In the genomic region with DNA sequence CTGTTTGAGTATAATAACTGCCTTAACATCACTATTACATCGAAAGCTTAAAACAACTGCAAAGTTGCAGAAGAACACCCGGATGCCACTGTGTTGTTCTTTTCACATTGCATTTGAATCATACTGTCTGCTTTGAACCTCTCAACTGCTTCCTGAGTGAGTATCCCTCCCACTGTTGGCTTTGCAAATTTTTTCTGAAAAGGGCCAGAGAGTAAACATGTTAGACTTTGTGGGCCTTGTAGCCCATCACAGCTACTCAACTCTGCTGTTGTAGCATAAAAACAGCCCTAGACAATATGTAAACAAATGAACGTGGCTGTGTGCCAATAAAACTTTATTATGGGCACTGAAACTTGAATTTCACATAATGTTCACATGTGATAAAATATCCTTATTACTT, we compare ENCODE assay signal across 1 cellular context.
A peak's percentile ranks its signal among the peaks of the same experiment; 100 is the strongest.
TF ChIP-seq lines count a peak whose summit lies in the region.

No MANE protein-coding gene starts in this region.

TF ChIP-seq in HepG2, 621 proteins besides CTCF, POLR2A, EP300 and RAD21 (continued from another document and continues in another):
- TF ChIP-seq, protein P1, sequence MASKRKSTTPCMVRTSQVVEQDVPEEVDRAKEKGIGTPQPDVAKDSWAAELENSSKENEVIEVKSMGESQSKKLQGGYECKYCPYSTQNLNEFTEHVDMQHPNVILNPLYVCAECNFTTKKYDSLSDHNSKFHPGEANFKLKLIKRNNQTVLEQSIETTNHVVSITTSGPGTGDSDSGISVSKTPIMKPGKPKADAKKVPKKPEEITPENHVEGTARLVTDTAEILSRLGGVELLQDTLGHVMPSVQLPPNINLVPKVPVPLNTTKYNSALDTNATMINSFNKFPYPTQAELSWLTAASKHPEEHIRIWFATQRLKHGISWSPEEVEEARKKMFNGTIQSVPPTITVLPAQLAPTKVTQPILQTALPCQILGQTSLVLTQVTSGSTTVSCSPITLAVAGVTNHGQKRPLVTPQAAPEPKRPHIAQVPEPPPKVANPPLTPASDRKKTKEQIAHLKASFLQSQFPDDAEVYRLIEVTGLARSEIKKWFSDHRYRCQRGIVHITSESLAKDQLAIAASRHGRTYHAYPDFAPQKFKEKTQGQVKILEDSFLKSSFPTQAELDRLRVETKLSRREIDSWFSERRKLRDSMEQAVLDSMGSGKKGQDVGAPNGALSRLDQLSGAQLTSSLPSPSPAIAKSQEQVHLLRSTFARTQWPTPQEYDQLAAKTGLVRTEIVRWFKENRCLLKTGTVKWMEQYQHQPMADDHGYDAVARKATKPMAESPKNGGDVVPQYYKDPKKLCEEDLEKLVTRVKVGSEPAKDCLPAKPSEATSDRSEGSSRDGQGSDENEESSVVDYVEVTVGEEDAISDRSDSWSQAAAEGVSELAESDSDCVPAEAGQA (IDR thresholded peaks at IDR 0.05; ENCODE audit: low read depth), result no peak
- TF ChIP-seq, protein P1 (CRISPR knock-in tag; IDR thresholded peaks at IDR 0.05; ENCODE audit: borderline replicate concordance), result no peak
- TF ChIP-seq, protein P2, sequence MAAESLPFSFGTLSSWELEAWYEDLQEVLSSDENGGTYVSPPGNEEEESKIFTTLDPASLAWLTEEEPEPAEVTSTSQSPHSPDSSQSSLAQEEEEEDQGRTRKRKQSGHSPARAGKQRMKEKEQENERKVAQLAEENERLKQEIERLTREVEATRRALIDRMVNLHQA (CRISPR knock-in tag; IDR thresholded peaks at IDR 0.05), result no peak
- peak; percentile 56; the same call in 1 of the 2 replicates for TF ChIP-seq TARDBP (CRISPR knock-in tag; IDR thresholded peaks at IDR 0.05)
- 0 out of 2 replicates have a peak, but pooled peaks have one; percentile 39 for TF ChIP-seq ZFP37 (CRISPR knock-in tag; IDR thresholded peaks at IDR 0.05; ENCODE audit: borderline replicate concordance)
- TF ChIP-seq CBX1 (IDR thresholded peaks at IDR 0.05; ENCODE audit: low read depth), result no peak
- no peak for TF ChIP-seq MTA3 (CRISPR knock-in tag; IDR thresholded peaks at IDR 0.05)
- no peak for TF ChIP-seq ZNF713 (CRISPR knock-in tag; IDR thresholded peaks at IDR 0.05)
- 0 out of 2 replicates have a peak, but pooled peaks have one; percentile 48 for TF ChIP-seq RCOR2 (CRISPR knock-in tag; IDR thresholded peaks at IDR 0.05)
- TF ChIP-seq TAF1 (CRISPR knock-in tag; IDR thresholded peaks at IDR 0.05), result no peak
- TF ChIP-seq, protein P3, sequence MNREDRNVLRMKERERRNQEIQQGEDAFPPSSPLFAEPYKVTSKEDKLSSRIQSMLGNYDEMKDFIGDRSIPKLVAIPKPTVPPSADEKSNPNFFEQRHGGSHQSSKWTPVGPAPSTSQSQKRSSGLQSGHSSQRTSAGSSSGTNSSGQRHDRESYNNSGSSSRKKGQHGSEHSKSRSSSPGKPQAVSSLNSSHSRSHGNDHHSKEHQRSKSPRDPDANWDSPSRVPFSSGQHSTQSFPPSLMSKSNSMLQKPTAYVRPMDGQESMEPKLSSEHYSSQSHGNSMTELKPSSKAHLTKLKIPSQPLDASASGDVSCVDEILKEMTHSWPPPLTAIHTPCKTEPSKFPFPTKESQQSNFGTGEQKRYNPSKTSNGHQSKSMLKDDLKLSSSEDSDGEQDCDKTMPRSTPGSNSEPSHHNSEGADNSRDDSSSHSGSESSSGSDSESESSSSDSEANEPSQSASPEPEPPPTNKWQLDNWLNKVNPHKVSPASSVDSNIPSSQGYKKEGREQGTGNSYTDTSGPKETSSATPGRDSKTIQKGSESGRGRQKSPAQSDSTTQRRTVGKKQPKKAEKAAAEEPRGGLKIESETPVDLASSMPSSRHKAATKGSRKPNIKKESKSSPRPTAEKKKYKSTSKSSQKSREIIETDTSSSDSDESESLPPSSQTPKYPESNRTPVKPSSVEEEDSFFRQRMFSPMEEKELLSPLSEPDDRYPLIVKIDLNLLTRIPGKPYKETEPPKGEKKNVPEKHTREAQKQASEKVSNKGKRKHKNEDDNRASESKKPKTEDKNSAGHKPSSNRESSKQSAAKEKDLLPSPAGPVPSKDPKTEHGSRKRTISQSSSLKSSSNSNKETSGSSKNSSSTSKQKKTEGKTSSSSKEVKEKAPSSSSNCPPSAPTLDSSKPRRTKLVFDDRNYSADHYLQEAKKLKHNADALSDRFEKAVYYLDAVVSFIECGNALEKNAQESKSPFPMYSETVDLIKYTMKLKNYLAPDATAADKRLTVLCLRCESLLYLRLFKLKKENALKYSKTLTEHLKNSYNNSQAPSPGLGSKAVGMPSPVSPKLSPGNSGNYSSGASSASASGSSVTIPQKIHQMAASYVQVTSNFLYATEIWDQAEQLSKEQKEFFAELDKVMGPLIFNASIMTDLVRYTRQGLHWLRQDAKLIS (CRISPR knock-in tag; IDR thresholded peaks at IDR 0.05), result no peak
- peak; percentile 60; the same call in 1 of the 2 replicates for TF ChIP-seq HDAC2 (CRISPR knock-in tag; IDR thresholded peaks at IDR 0.05)
- TF ChIP-seq, protein P4, sequence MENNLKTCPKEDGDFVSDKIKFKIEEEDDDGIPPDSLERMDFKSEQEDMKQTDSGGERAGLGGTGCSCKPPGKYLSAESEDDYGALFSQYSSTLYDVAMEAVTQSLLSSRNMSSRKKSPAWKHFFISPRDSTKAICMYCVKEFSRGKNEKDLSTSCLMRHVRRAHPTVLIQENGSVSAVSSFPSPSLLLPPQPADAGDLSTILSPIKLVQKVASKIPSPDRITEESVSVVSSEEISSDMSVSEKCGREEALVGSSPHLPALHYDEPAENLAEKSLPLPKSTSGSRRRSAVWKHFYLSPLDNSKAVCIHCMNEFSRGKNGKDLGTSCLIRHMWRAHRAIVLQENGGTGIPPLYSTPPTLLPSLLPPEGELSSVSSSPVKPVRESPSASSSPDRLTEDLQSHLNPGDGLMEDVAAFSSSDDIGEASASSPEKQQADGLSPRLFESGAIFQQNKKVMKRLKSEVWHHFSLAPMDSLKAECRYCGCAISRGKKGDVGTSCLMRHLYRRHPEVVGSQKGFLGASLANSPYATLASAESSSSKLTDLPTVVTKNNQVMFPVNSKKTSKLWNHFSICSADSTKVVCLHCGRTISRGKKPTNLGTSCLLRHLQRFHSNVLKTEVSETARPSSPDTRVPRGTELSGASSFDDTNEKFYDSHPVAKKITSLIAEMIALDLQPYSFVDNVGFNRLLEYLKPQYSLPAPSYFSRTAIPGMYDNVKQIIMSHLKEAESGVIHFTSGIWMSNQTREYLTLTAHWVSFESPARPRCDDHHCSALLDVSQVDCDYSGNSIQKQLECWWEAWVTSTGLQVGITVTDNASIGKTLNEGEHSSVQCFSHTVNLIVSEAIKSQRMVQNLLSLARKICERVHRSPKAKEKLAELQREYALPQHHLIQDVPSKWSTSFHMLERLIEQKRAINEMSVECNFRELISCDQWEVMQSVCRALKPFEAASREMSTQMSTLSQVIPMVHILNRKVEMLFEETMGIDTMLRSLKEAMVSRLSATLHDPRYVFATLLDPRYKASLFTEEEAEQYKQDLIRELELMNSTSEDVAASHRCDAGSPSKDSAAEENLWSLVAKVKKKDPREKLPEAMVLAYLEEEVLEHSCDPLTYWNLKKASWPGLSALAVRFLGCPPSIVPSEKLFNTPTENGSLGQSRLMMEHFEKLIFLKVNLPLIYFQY (CRISPR knock-in tag; IDR thresholded peaks at IDR 0.05; ENCODE audit: borderline replicate concordance), result 0 out of 2 replicates have a peak, but pooled peaks have one; percentile 41
- TF ChIP-seq EEA1 (CRISPR knock-in tag; IDR thresholded peaks at IDR 0.05; ENCODE audit: borderline replicate concordance), result no peak
- no peak for TF ChIP-seq ZFP36L2 (CRISPR knock-in tag; IDR thresholded peaks at IDR 0.05)
- TF ChIP-seq ZNF12 (CRISPR knock-in tag; IDR thresholded peaks at IDR 0.05), result 0 out of 2 replicates have a peak, but pooled peaks have one; percentile 65
- peak; percentile 51; the same call in 1 of the 2 replicates for TF ChIP-seq DPF2 (CRISPR knock-in tag; IDR thresholded peaks at IDR 0.05; ENCODE audit: borderline replicate concordance, low read depth)
- TF ChIP-seq, protein P5, sequence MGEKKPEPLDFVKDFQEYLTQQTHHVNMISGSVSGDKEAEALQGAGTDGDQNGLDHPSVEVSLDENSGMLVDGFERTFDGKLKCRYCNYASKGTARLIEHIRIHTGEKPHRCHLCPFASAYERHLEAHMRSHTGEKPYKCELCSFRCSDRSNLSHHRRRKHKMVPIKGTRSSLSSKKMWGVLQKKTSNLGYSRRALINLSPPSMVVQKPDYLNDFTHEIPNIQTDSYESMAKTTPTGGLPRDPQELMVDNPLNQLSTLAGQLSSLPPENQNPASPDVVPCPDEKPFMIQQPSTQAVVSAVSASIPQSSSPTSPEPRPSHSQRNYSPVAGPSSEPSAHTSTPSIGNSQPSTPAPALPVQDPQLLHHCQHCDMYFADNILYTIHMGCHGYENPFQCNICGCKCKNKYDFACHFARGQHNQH (CRISPR knock-in tag; IDR thresholded peaks at IDR 0.05), result peak; percentile 53; the same call in 1 of the 2 replicates
- no peak for TF ChIP-seq NR2F6 (IDR thresholded peaks at IDR 0.05)
- 0 out of 2 replicates have a peak, but pooled peaks have one; percentile 42 for TF ChIP-seq NR2F6 (CRISPR knock-in tag; IDR thresholded peaks at IDR 0.05)
- TF ChIP-seq NR1H2 (CRISPR knock-in tag; IDR thresholded peaks at IDR 0.05; ENCODE audit: borderline replicate concordance, low read depth), result no peak
- TF ChIP-seq CCDC6 (CRISPR knock-in tag; IDR thresholded peaks at IDR 0.05), result no peak
- no peak for TF ChIP-seq IRF2 (CRISPR knock-in tag; IDR thresholded peaks at IDR 0.05)
- no peak for TF ChIP-seq CHD2 (IDR thresholded peaks at IDR 0.05; ENCODE audit: low read depth, low read length)
- TF ChIP-seq ZNF260 (CRISPR knock-in tag; IDR thresholded peaks at IDR 0.05; ENCODE audit: borderline replicate concordance, low read depth), result no peak
- TF ChIP-seq KLF15 (CRISPR knock-in tag; IDR thresholded peaks at IDR 0.05; ENCODE audit: borderline replicate concordance), result no peak
- no peak for TF ChIP-seq NFE2L1 (CRISPR knock-in tag; IDR thresholded peaks at IDR 0.05; ENCODE audit: borderline replicate concordance)
- TF ChIP-seq ZNF572 (CRISPR knock-in tag; IDR thresholded peaks at IDR 0.05), result no peak
- TF ChIP-seq, protein P6, sequence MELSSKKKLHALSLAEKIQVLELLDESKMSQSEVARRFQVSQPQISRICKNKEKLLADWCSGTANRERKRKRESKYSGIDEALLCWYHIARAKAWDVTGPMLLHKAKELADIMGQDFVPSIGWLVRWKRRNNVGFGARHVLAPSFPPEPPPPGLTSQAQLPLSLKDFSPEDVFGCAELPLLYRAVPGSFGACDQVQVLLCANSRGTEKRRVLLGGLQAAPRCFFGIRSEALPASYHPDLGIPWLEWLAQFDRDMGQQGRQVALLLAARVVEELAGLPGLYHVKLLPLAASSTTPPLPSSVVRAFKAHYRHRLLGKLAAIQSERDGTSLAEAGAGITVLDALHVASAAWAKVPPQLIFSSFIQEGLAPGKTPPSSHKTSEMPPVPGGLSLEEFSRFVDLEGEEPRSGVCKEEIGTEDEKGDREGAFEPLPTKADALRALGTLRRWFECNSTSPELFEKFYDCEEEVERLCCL (CRISPR knock-in tag; IDR thresholded peaks at IDR 0.05; ENCODE audit: borderline replicate concordance), result no peak
- TF ChIP-seq ZNF557 (CRISPR knock-in tag; IDR thresholded peaks at IDR 0.05), result no peak
- peak; percentile 50; the same call in 1 of the 2 replicates for TF ChIP-seq CREM (IDR thresholded peaks at IDR 0.05)
- no peak for TF ChIP-seq CREM (CRISPR knock-in tag; IDR thresholded peaks at IDR 0.05)
- TF ChIP-seq, protein P7, sequence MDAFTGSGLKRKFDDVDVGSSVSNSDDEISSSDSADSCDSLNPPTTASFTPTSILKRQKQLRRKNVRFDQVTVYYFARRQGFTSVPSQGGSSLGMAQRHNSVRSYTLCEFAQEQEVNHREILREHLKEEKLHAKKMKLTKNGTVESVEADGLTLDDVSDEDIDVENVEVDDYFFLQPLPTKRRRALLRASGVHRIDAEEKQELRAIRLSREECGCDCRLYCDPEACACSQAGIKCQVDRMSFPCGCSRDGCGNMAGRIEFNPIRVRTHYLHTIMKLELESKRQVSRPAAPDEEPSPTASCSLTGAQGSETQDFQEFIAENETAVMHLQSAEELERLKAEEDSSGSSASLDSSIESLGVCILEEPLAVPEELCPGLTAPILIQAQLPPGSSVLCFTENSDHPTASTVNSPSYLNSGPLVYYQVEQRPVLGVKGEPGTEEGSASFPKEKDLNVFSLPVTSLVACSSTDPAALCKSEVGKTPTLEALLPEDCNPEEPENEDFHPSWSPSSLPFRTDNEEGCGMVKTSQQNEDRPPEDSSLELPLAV (CRISPR knock-in tag; conservative IDR thresholded peaks at IDR 0.05; ENCODE audit: low read depth), result no peak
- no peak for TF ChIP-seq ZNF329 (CRISPR knock-in tag; IDR thresholded peaks at IDR 0.05; ENCODE audit: low read depth)
- no peak for TF ChIP-seq YEATS4 (CRISPR knock-in tag; IDR thresholded peaks at IDR 0.05; ENCODE audit: borderline replicate concordance)
- no peak for TF ChIP-seq RELA (CRISPR knock-in tag; IDR thresholded peaks at IDR 0.05)
